ENCODE assay signal across 16 cellular contexts in the genomic region with DNA sequence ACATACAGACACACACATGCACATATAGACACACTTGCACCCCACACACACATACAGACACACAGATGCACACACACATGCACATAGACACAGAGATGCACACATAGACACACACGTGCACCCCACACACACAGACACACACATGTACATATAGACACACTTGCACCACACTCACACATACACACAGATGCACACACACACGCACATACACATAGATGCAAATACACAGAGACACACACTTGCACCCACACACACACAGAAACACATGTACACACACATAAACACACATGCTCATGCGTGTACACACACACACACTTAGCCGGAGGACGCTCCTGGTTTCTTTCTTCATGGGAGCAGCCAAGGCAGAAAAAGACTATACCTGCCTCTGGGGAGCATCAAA. TPM values are rescaled to one million over a fixed set of nuclear protein-coding genes. Genes with fewer than 3 reads are reported as not detected.
DNase-seq lines count a peak whose midpoint lies in the region; ATAC-seq, FAIRE-seq and TF ChIP-seq lines count a peak whose summit lies in the region.
"Had no signal": no experiment of that assay in that cellular context is flagged by ENCODE, and none has a peak within 500 bp of the region (broad histone marks: within the 10 kb centered on the region; RNA-seq: fewer than 3 reads in every experiment).

No MANE protein-coding gene starts in this region.

- POLR2A ChIA-PET in HepG2 (lab: Yijun Ruan, JAX): no interaction called here

- no peaks in the 10 kb centered on the region for H3K79me2 ChIP-seq in HepG2 (ENCODE audit: insufficient read depth, low read length)

- H3K36me3 Mint-ChIP-seq in endothelial cell (ENCODE audit: low read depth, unreplicated experiment) (peaks cover 69% of the 10 kb centered on the region), osteocyte (ENCODE audit: unreplicated experiment) (peaks cover 61% of the 10 kb centered on the region)
- no peaks in the 10 kb centered on the region for H3K36me3 Mint-ChIP-seq in natural killer cell treated with Interleukin-12 subunit alpha and Interleukin-12 subunit beta and Interleukin-15 and Interleukin-18, amount 100 ng/mL, for 72 hours
- H3K36me3 Mint-ChIP-seq: CD4-positive, alpha-beta memory T cell had no signal

- H3K9me3 Mint-ChIP-seq in endothelial cell (ENCODE audit: unreplicated experiment): no peaks in the 10 kb centered on the region
- H3K9me3 Mint-ChIP-seq in osteocyte (ENCODE audit: unreplicated experiment): no peaks in the 10 kb centered on the region
- no peaks in the 10 kb centered on the region for H3K9me3 Mint-ChIP-seq in natural killer cell treated with Interleukin-12 subunit alpha and Interleukin-12 subunit beta and Interleukin-15 and Interleukin-18, amount 100 ng/mL, for 72 hours

- H3K27me3 Mint-ChIP-seq in endothelial cell (ENCODE audit: unreplicated experiment): peaks cover 19% of the 10 kb centered on the region
- no peaks in the 10 kb centered on the region for H3K27me3 Mint-ChIP-seq in osteocyte (ENCODE audit: unreplicated experiment)
- H3K27me3 Mint-ChIP-seq in natural killer cell treated with Interleukin-12 subunit alpha and Interleukin-12 subunit beta and Interleukin-15 and Interleukin-18, amount 100 ng/mL, for 72 hours: peaks cover 23 to 27% of the 10 kb centered on the region in 2 donors

- TF ChIP-seq EP300 in HepG2 (IDR thresholded peaks at IDR 0.05; ENCODE audit: low read depth in 2 of 2, low read length in 2 of 2) (no peak), HepG2 (CRISPR knock-in tag; IDR thresholded peaks at IDR 0.05; ENCODE audit: borderline replicate concordance) (no peak)

- intact Hi-C loops in HepG2 (cut with micrococcal nuclease; ENCODE audit: unreplicated experiment) (no loop called here), right lobe of liver (cut with DNase I) (no loop called here), left colon (cut with DNase I, micrococcal nuclease) (no loop called here), head of caudate nucleus (cut with DNase I) (no loop called here)

- WGBS in HepG2 (ENCODE audit: low lambda C conversion rate): 22% methylated on average over 5 of the region's 5 CpGs
- 63% methylated on average over 2 of the region's 5 CpGs for WGBS in right lobe of liver (ENCODE audit: insufficient coverage, low coverage, low lambda C conversion rate, missing lambda C conversion rate)

- no peaks in the 10 kb centered on the region for H3K36me3 ChIP-seq in HepG2 (replicated peaks in 1 of 2; ENCODE audit: control insufficient read depth in 1 of 2, insufficient read depth in 2 of 2, low read length in 2 of 2)
- H3K36me3 ChIP-seq in right lobe of liver: no peaks in the 10 kb centered on the region
- H3K36me3 ChIP-seq: HAP-1 had no signal

- TF ChIP-seq POLR2A in HepG2 (IDR thresholded peaks at IDR 0.05; ENCODE audit: insufficient read depth in 1 of 2, low read depth in 2 of 2, low read length in 2 of 2): no peak
- TF ChIP-seq POLR2A in right lobe of liver (IDR thresholded peaks at IDR 0.05): no peak

- no peak for ATAC-seq in HepG2
- no peak for ATAC-seq in right lobe of liver
- ATAC-seq in natural killer cell treated with Interleukin-12 subunit alpha and Interleukin-12 subunit beta and Interleukin-15 and Interleukin-18, amount 100 ng/mL, for 72 hours: no peak
- no peak for ATAC-seq in left colon

- in situ Hi-C loops in HepG2 (cut with HindIII; ENCODE audit: extremely low pct_ligation_motif_present, low pct_unique_long_range_greater_than_20kb): no loop called here

- no peak overlapping the region for H3K27ac ChIP-seq in HepG2 (ENCODE audit: extremely low read length, insufficient read depth, low read length)
- no peak overlapping the region for H3K27ac ChIP-seq in right lobe of liver
- H3K27ac ChIP-seq: KMS-11 had no signal

- no TSS peak for BruUV-seq in HepG2 (replicated peaks; lab: Mats Ljungman, UMichigan)

- CTCF ChIA-PET in HepG2 (lab: Yijun Ruan, JAX; ENCODE audit: low intra/inter-chr PET ratio, low total read pairs): no interaction called here

- peaks cover 3 to 70% of the 10 kb centered on the region in 2 experiments; a peak in 4 of 5 replicates for H3K27me3 ChIP-seq in HepG2 (ENCODE audit: control insufficient read depth in 1 of 2, insufficient read depth in 2 of 2, low read length in 2 of 2)
- no peaks in the 10 kb centered on the region for H3K27me3 ChIP-seq in right lobe of liver

- H2AFZ ChIP-seq in HepG2 (ENCODE audit: low read length): no peak overlapping the region

- DNase-seq in HepG2 (ENCODE audit: low spot score) (no peak), right lobe of liver (no peak), endothelial cell (ENCODE audit: low spot score) (no peak), osteocyte (ENCODE audit: extremely low spot score, unreplicated experiment) (no peak), urothelium cell line (ENCODE audit: low spot score) (no peak), left colon (no peak), head of caudate nucleus (no peak)
- no peak for DNase-seq in natural killer cell treated with Interleukin-12 subunit alpha and Interleukin-12 subunit beta and Interleukin-15 and Interleukin-18, amount 100 ng/mL, for 72 hours (ENCODE audit: low spot score)
- DNase-seq: CD4-positive, alpha-beta memory T cell; NCI-H1048; NCI-H1436 treated with DMSO at 0.1 percent for 48 hours; NCI-H2029 treated with DMSO at 0.1 percent for 48 hours; NCI-H774; RPMI8226 had no signal

- H3K27ac Mint-ChIP-seq in endothelial cell (ENCODE audit: unreplicated experiment) (peak overlapping the region; percentile 64), osteocyte (ENCODE audit: unreplicated experiment) (peak overlapping the region; percentile 1)
- no peak overlapping the region for H3K27ac Mint-ChIP-seq in natural killer cell treated with Interleukin-12 subunit alpha and Interleukin-12 subunit beta and Interleukin-15 and Interleukin-18, amount 100 ng/mL, for 72 hours
- H3K27ac Mint-ChIP-seq: CD4-positive, alpha-beta memory T cell had no signal

- H3K4me1 Mint-ChIP-seq in endothelial cell (ENCODE audit: unreplicated experiment) (peaks cover 84% of the 10 kb centered on the region), osteocyte (ENCODE audit: unreplicated experiment) (peaks cover 87% of the 10 kb centered on the region)
- H3K4me1 Mint-ChIP-seq in natural killer cell treated with Interleukin-12 subunit alpha and Interleukin-12 subunit beta and Interleukin-15 and Interleukin-18, amount 100 ng/mL, for 72 hours (ENCODE audit: low read depth in 2 of 2): no peaks in the 10 kb centered on the region

- TF ChIP-seq RAD21 in HepG2 (CRISPR knock-in tag; IDR thresholded peaks at IDR 0.05): no peak

- no peak overlapping the region for H3K9ac ChIP-seq in HepG2 (ENCODE audit: insufficient read depth, low read depth, low read length)
- H3K9ac ChIP-seq: KMS-11 had no signal

- no peaks in the 10 kb centered on the region for H3K4me1 ChIP-seq in HepG2 (ENCODE audit: insufficient read depth, low read length)
- no peaks in the 10 kb centered on the region for H3K4me1 ChIP-seq in right lobe of liver
- H3K4me1 ChIP-seq: HAP-1 had no signal

- H3K9me3 ChIP-seq in HepG2 (ENCODE audit: low read length) (no peaks in the 10 kb centered on the region), right lobe of liver (no peaks in the 10 kb centered on the region)
- H3K9me3 ChIP-seq: HAP-1 had no signal

- H3K4me3 Mint-ChIP-seq in endothelial cell (ENCODE audit: unreplicated experiment) (peak overlapping the region; percentile 78), osteocyte (ENCODE audit: unreplicated experiment) (no peak overlapping the region)
- no peak overlapping the region for H3K4me3 Mint-ChIP-seq in natural killer cell treated with Interleukin-12 subunit alpha and Interleukin-12 subunit beta and Interleukin-15 and Interleukin-18, amount 100 ng/mL, for 72 hours
- H3K4me3 Mint-ChIP-seq: CD4-positive, alpha-beta memory T cell had no signal

- H3K4me2 ChIP-seq in HepG2 (ENCODE audit: low read depth, low read length): no peak overlapping the region
- H3K4me2 ChIP-seq: KMS-11 had no signal

- FAIRE-seq in HepG2 (lab: Jason Lieb, UNC) (no peak), urothelium cell line (lab: Jason Lieb, UNC) (peak; percentile 44)

- H4K20me1 ChIP-seq in HepG2 (ENCODE audit: insufficient read depth, low read length): no peaks in the 10 kb centered on the region

- no peak for TF ChIP-seq CTCF in HepG2 (CRISPR knock-in tag; IDR thresholded peaks at IDR 0.05)
- no peak for TF ChIP-seq CTCF in right lobe of liver (IDR thresholded peaks at IDR 0.05)
- no peak for TF ChIP-seq CTCF in endothelial cell (IDR thresholded peaks at IDR 0.05; ENCODE audit: unreplicated experiment)
- no peak for TF ChIP-seq CTCF in osteocyte (IDR thresholded peaks at IDR 0.05)

- no peak overlapping the region for H3K4me3 ChIP-seq in HepG2 (replicated peaks in 1 of 3; ENCODE audit: insufficient read depth in 1 of 3, low read depth in 2 of 3, low read length in 3 of 3)
- no peak overlapping the region for H3K4me3 ChIP-seq in right lobe of liver
- H3K4me3 ChIP-seq: HAP-1 had no signal

RNA-seq across cellular contexts. Expression of a gene that starts 10.0 kb away (rescaled TPM):
- total RNA-seq in HepG2 (2016; rRNA removed; fragmentation: Illumina TruSeq; extraction: Trizol) (0.15 and 0.22 TPM in 2 replicates), right lobe of liver (10 to 100 TPM in 5 of 6 experiments, 1 to 10 TPM in 1; 8.4 to 65.8 (median 42.5) TPM), endothelial cell (ENCODE audit: unreplicated experiment) (1,556 TPM), osteocyte (2,001 and 2,067 TPM in 2 replicates), left colon (10 to 100 TPM; 35.3 to 79.7 TPM)
- not detected in 2 replicates for total RNA-seq in HepG2 (2016; cell fraction: cytosol; rRNA removed; fragmentation: Illumina TruSeq; extraction: Trizol; ENCODE audit: low read depth)
- total RNA-seq in HepG2 (2016; cell fraction: insoluble cytoplasmic fraction; rRNA removed; fragmentation: Illumina TruSeq; extraction: Trizol): 0.15 and 0.35 TPM in 2 replicates
- total RNA-seq in HepG2 (2016; cell fraction: membrane; rRNA removed; fragmentation: Illumina TruSeq; extraction: Trizol): not detected in 2 replicates
- 1.3 TPM in 1 of 2 replicates, not detected in the other for total RNA-seq in HepG2 (2016; cell fraction: nucleus; rRNA removed; fragmentation: Illumina TruSeq; extraction: Trizol)
- 1.0 and 1.9 TPM in 2 replicates for polyA plus RNA-seq in HepG2 (2011; rRNA removed)
- polyA plus RNA-seq in HepG2 (2011; cell fraction: cytosol; rRNA removed): 0.56 and 1.6 TPM in 2 replicates
- 1.2 and 4.2 TPM in 2 replicates for polyA plus RNA-seq in HepG2 (2011; cell fraction: nucleus; rRNA removed)
- 0.25 and 0.92 TPM in 2 replicates for polyA plus RNA-seq in HepG2 (2012)
- polyA plus RNA-seq in HepG2 (2016; cell fraction: cytosol; fragmentation: Illumina TruSeq; extraction: Trizol; ENCODE audit: low read depth): 0.21 TPM in 1 of 2 replicates, not detected in the other
- polyA plus RNA-seq in HepG2 (2016; cell fraction: insoluble cytoplasmic fraction; fragmentation: Illumina TruSeq; extraction: Trizol; ENCODE audit: low read depth): 0.19 and 0.68 TPM in 2 replicates
- 0.21 and 0.27 TPM in 2 replicates for polyA plus RNA-seq in HepG2 (2016; cell fraction: membrane; fragmentation: Illumina TruSeq; extraction: Trizol; ENCODE audit: low read depth)
- polyA plus RNA-seq in HepG2 (2016; cell fraction: nucleus; fragmentation: Illumina TruSeq; extraction: Trizol; ENCODE audit: insufficient read depth, low read depth): 0.37 TPM in 1 of 2 replicates, not detected in the other
- 3.0 and 8.4 TPM in 2 replicates for polyA minus RNA-seq in HepG2 (2011; rRNA and poly(A)+ RNA removed; ENCODE audit: low replicate concordance)
- 0.97 and 1.9 TPM in 2 replicates for polyA minus RNA-seq in HepG2 (2011; cell fraction: cytosol; rRNA and poly(A)+ RNA removed)
- 0.75 and 1.4 TPM in 2 replicates for polyA minus RNA-seq in HepG2 (2011; cell fraction: nucleus; rRNA and poly(A)+ RNA removed)
- not detected for total RNA-seq in natural killer cell treated with Interleukin-12 subunit alpha and Interleukin-12 subunit beta and Interleukin-15 and Interleukin-18, amount 100 ng/mL, for 72 hours
- total RNA-seq: CD4-positive, alpha-beta memory T cell had no signal
- polyA plus RNA-seq: CD4-positive, alpha-beta memory T cell had no signal

RNA-seq across cellular contexts. Expression of a gene that starts 10.1 kb away (rescaled TPM):
- total RNA-seq in HepG2 (2016; rRNA removed; fragmentation: Illumina TruSeq; extraction: Trizol) (not detected in 2 replicates), right lobe of liver (10 to 100 TPM in 5 of 6 experiments, 1 to 10 TPM in 1; 8.0 to 89.8 (median 41.1) TPM), endothelial cell (ENCODE audit: unreplicated experiment) (2,720 TPM), osteocyte (3,181 and 3,589 TPM in 2 replicates), left colon (10 to 100 TPM; 19.6 to 65.3 TPM)
- total RNA-seq in HepG2 (2016; cell fraction: cytosol; rRNA removed; fragmentation: Illumina TruSeq; extraction: Trizol; ENCODE audit: low read depth): not detected in 2 replicates
- not detected in 2 replicates for total RNA-seq in HepG2 (2016; cell fraction: insoluble cytoplasmic fraction; rRNA removed; fragmentation: Illumina TruSeq; extraction: Trizol)
- total RNA-seq in HepG2 (2016; cell fraction: membrane; rRNA removed; fragmentation: Illumina TruSeq; extraction: Trizol): not detected in 2 replicates
- not detected in 2 replicates for total RNA-seq in HepG2 (2016; cell fraction: nucleus; rRNA removed; fragmentation: Illumina TruSeq; extraction: Trizol)
- 0.03 TPM in 1 of 2 replicates, not detected in the other for polyA plus RNA-seq in HepG2 (2011; rRNA removed)
- not detected in 2 replicates for polyA plus RNA-seq in HepG2 (2011; cell fraction: cytosol; rRNA removed)
- 0.05 TPM in 1 of 2 replicates, not detected in the other for polyA plus RNA-seq in HepG2 (2011; cell fraction: nucleus; rRNA removed)
- polyA plus RNA-seq in HepG2 (2012): not detected in 2 replicates
- polyA plus RNA-seq in HepG2 (2016; cell fraction: cytosol; fragmentation: Illumina TruSeq; extraction: Trizol; ENCODE audit: low read depth): not detected in 2 replicates
- polyA plus RNA-seq in HepG2 (2016; cell fraction: insoluble cytoplasmic fraction; fragmentation: Illumina TruSeq; extraction: Trizol; ENCODE audit: low read depth): not detected in 2 replicates
- not detected in 2 replicates for polyA plus RNA-seq in HepG2 (2016; cell fraction: membrane; fragmentation: Illumina TruSeq; extraction: Trizol; ENCODE audit: low read depth)
- polyA plus RNA-seq in HepG2 (2016; cell fraction: nucleus; fragmentation: Illumina TruSeq; extraction: Trizol; ENCODE audit: insufficient read depth, low read depth): not detected in 2 replicates
- polyA minus RNA-seq in HepG2 (2011; rRNA and poly(A)+ RNA removed; ENCODE audit: low replicate concordance): 10.2 TPM in 1 of 2 replicates, not detected in the other
- polyA minus RNA-seq in HepG2 (2011; cell fraction: cytosol; rRNA and poly(A)+ RNA removed): not detected in 2 replicates
- polyA minus RNA-seq in HepG2 (2011; cell fraction: nucleus; rRNA and poly(A)+ RNA removed): 0.13 TPM in 1 of 2 replicates, not detected in the other
- total RNA-seq in natural killer cell treated with Interleukin-12 subunit alpha and Interleukin-12 subunit beta and Interleukin-15 and Interleukin-18, amount 100 ng/mL, for 72 hours: not detected
- total RNA-seq: CD4-positive, alpha-beta memory T cell had no signal
- polyA plus RNA-seq: CD4-positive, alpha-beta memory T cell had no signal

Comparison
In these comparisons a context has a peak if more than half of its experiments do, and no peak if none do; other contexts are left out.
1. H3K27ac Mint-ChIP-seq: peak in endothelial cell (single experiment) and osteocyte (single experiment); none in natural killer cell treated with Interleukin-12 subunit alpha and Interleukin-12 subunit beta and Interleukin-15 and Interleukin-18, amount 100 ng/mL, for 72 hours (0 of 2).
2. RNA of a gene that starts 10.0 kb away (total RNA-seq): 2,001 to 2,067 TPM in osteocyte and 1,556 TPM in endothelial cell (single experiment); 35.3 to 79.7 TPM in left colon, 8.4 to 65.8 TPM in right lobe of liver, 0.15 to 1.3 TPM in HepG2 and not detected in natural killer cell treated with Interleukin-12 subunit alpha and Interleukin-12 subunit beta and Interleukin-15 and Interleukin-18, amount 100 ng/mL, for 72 hours; every median in the first group is over 10 times any median in the second.
3. RNA of a gene that starts 10.1 kb away (total RNA-seq): 3,181 to 3,589 TPM in osteocyte and 2,720 TPM in endothelial cell (single experiment); 19.6 to 65.3 TPM in left colon, 8.0 to 89.8 TPM in right lobe of liver, not detected in HepG2 and not detected in natural killer cell treated with Interleukin-12 subunit alpha and Interleukin-12 subunit beta and Interleukin-15 and Interleukin-18, amount 100 ng/mL, for 72 hours; every median in the first group is over 10 times any median in the second.